In genomic region chr17:66287911-66288310, GRCh38 we compare ENCODE assay signal across 1 cellular context.
A peak's percentile ranks its signal among the peaks of the same experiment; 100 is the strongest.
TF ChIP-seq lines count a peak whose summit lies in the region.

No MANE protein-coding gene starts in this region.

TF ChIP-seq in HepG2, 621 proteins besides CTCF, POLR2A, EP300 and RAD21 (continued from another document):
- peak; percentile 41; the same call in 1 of the 2 replicates for TF ChIP-seq HIC2 (CRISPR knock-in tag; IDR thresholded peaks at IDR 0.05; ENCODE audit: low read depth)
